1 cellular context compared by ENCODE assay signal in the genomic region with DNA sequence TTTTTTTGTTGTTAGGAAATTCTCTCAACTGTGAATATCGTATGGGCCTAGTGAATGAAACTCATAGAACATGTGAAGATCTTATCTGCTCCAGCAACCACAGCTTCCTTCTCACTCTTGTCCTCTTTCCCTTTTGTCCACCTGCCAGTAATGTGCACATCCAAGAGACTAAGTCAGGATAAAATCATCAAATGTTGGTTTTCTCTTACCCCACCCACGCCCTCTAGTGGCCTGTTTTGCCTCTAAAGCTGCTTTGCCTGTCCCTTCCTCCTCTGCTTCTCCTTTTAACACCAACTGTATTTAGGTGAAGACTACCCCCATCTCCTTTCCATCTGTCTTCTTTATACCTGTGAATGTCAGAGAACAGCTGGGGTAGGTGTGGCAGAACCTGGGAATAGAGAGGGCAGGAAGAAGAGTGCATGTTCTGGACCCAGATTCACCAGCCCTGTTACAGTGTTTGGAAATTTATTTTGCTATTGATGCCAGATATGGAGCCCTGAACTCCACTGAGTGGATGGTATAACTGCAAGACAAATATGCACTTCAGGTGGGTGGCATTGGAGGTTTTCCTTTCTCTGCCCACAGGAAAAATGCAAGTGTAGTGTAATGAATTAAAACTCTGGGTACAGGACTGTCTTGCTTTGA.
A peak's percentile ranks its signal among the peaks of the same experiment; 100 is the strongest.
TF ChIP-seq lines count a peak whose summit lies in the region.

No MANE protein-coding gene starts in this region.

TF ChIP-seq in K562, 482 proteins besides CTCF, POLR2A, EP300 and RAD21 (continued from another document):
- TF ChIP-seq, protein P1, sequence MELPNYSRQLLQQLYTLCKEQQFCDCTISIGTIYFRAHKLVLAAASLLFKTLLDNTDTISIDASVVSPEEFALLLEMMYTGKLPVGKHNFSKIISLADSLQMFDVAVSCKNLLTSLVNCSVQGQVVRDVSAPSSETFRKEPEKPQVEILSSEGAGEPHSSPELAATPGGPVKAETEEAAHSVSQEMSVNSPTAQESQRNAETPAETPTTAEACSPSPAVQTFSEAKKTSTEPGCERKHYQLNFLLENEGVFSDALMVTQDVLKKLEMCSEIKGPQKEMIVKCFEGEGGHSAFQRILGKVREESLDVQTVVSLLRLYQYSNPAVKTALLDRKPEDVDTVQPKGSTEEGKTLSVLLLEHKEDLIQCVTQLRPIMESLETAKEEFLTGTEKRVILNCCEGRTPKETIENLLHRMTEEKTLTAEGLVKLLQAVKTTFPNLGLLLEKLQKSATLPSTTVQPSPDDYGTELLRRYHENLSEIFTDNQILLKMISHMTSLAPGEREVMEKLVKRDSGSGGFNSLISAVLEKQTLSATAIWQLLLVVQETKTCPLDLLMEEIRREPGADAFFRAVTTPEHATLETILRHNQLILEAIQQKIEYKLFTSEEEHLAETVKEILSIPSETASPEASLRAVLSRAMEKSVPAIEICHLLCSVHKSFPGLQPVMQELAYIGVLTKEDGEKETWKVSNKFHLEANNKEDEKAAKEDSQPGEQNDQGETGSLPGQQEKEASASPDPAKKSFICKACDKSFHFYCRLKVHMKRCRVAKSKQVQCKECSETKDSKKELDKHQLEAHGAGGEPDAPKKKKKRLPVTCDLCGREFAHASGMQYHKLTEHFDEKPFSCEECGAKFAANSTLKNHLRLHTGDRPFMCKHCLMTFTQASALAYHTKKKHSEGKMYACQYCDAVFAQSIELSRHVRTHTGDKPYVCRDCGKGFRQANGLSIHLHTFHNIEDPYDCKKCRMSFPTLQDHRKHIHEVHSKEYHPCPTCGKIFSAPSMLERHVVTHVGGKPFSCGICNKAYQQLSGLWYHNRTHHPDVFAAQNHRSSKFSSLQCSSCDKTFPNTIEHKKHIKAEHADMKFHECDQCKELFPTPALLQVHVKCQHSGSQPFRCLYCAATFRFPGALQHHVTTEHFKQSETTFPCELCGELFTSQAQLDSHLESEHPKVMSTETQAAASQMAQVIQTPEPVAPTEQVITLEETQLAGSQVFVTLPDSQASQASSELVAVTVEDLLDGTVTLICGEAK (IDR thresholded peaks at IDR 0.05), result 0 out of 2 replicates have a peak, but pooled peaks have one; percentile 31
- TF ChIP-seq, protein P1 (CRISPR knock-in tag; IDR thresholded peaks at IDR 0.05), result no peak
- 0 out of 2 replicates have a peak, but pooled peaks have one; percentile 25 for TF ChIP-seq KLF16 (IDR thresholded peaks at IDR 0.05)
- peak; percentile 72; the same call in 1 of the 2 replicates for TF ChIP-seq OTX1 (CRISPR knock-in tag; IDR thresholded peaks at IDR 0.05)
- TF ChIP-seq, protein P2, sequence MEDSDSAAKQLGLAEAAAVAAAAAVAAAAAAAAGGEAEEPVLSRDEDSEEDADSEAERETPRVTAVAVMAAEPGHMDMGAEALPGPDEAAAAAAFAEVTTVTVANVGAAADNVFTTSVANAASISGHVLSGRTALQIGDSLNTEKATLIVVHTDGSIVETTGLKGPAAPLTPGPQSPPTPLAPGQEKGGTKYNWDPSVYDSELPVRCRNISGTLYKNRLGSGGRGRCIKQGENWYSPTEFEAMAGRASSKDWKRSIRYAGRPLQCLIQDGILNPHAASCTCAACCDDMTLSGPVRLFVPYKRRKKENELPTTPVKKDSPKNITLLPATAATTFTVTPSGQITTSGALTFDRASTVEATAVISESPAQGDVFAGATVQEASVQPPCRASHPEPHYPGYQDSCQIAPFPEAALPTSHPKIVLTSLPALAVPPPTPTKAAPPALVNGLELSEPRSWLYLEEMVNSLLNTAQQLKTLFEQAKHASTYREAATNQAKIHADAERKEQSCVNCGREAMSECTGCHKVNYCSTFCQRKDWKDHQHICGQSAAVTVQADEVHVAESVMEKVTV (CRISPR knock-in tag; IDR thresholded peaks at IDR 0.05), result peak; percentile 49; the same call in 1 of the 2 replicates
- TF ChIP-seq, protein P3, sequence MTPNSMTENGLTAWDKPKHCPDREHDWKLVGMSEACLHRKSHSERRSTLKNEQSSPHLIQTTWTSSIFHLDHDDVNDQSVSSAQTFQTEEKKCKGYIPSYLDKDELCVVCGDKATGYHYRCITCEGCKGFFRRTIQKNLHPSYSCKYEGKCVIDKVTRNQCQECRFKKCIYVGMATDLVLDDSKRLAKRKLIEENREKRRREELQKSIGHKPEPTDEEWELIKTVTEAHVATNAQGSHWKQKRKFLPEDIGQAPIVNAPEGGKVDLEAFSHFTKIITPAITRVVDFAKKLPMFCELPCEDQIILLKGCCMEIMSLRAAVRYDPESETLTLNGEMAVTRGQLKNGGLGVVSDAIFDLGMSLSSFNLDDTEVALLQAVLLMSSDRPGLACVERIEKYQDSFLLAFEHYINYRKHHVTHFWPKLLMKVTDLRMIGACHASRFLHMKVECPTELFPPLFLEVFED (CRISPR knock-in tag; conservative IDR thresholded peaks at IDR 0.05), result 0 out of 2 replicates have a peak, but pooled peaks have one; percentile 36
- no peak for TF ChIP-seq TRIM28 (IDR thresholded peaks at IDR 0.05)
- TF ChIP-seq POLR2G (IDR thresholded peaks at IDR 0.05; ENCODE audit: low read depth, low read length), result no peak
- TF ChIP-seq, protein P4, sequence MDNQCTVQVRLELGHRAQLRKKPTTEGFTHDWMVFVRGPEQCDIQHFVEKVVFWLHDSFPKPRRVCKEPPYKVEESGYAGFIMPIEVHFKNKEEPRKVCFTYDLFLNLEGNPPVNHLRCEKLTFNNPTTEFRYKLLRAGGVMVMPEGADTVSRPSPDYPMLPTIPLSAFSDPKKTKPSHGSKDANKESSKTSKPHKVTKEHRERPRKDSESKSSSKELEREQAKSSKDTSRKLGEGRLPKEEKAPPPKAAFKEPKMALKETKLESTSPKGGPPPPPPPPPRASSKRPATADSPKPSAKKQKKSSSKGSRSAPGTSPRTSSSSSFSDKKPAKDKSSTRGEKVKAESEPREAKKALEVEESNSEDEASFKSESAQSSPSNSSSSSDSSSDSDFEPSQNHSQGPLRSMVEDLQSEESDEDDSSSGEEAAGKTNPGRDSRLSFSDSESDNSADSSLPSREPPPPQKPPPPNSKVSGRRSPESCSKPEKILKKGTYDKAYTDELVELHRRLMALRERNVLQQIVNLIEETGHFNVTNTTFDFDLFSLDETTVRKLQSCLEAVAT (IDR thresholded peaks at IDR 0.05), result no peak
- TF ChIP-seq DMBX1 (CRISPR knock-in tag; IDR thresholded peaks at IDR 0.05; ENCODE audit: borderline replicate concordance), result no peak
- no peak for TF ChIP-seq RBM15 (IDR thresholded peaks at IDR 0.05; ENCODE audit: insufficient read depth, low read length)
- TF ChIP-seq, protein P5, sequence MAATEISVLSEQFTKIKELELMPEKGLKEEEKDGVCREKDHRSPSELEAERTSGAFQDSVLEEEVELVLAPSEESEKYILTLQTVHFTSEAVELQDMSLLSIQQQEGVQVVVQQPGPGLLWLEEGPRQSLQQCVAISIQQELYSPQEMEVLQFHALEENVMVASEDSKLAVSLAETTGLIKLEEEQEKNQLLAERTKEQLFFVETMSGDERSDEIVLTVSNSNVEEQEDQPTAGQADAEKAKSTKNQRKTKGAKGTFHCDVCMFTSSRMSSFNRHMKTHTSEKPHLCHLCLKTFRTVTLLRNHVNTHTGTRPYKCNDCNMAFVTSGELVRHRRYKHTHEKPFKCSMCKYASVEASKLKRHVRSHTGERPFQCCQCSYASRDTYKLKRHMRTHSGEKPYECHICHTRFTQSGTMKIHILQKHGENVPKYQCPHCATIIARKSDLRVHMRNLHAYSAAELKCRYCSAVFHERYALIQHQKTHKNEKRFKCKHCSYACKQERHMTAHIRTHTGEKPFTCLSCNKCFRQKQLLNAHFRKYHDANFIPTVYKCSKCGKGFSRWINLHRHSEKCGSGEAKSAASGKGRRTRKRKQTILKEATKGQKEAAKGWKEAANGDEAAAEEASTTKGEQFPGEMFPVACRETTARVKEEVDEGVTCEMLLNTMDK (IDR thresholded peaks at IDR 0.05; ENCODE audit: borderline replicate concordance, insufficient read depth, low read depth, low read length, poor library complexity, severe bottlenecking), result peak; percentile 31
- TF ChIP-seq, protein P6, sequence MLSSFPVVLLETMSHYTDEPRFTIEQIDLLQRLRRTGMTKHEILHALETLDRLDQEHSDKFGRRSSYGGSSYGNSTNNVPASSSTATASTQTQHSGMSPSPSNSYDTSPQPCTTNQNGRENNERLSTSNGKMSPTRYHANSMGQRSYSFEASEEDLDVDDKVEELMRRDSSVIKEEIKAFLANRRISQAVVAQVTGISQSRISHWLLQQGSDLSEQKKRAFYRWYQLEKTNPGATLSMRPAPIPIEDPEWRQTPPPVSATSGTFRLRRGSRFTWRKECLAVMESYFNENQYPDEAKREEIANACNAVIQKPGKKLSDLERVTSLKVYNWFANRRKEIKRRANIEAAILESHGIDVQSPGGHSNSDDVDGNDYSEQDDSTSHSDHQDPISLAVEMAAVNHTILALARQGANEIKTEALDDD (IDR thresholded peaks at IDR 0.05), result 0 out of 2 replicates have a peak, but pooled peaks have one; percentile 51
- no peak for TF ChIP-seq ZNF41 (CRISPR knock-in tag; conservative IDR thresholded peaks at IDR 0.05)
- no peak for TF ChIP-seq BRD4 (IDR thresholded peaks at IDR 0.05)
- peak; percentile 46; the same call in 1 of the 2 replicates for TF ChIP-seq SMC3 (conservative IDR thresholded peaks at IDR 0.05; ENCODE audit: insufficient read depth, low read depth, low read length)
- 0 out of 2 replicates have a peak, but pooled peaks have one; percentile 39 for TF ChIP-seq GATA2 (CRISPR knock-in tag; IDR thresholded peaks at IDR 0.05)
- TF ChIP-seq ZNF146 (CRISPR knock-in tag; IDR thresholded peaks at IDR 0.05; ENCODE audit: unreplicated experiment), result no peak
- no peak for TF ChIP-seq MAZ (CRISPR knock-in tag; conservative IDR thresholded peaks at IDR 0.05 in 1 of 2, IDR thresholded peaks at IDR 0.05 in 1 of 2)
- peak; percentile 60; the same call in 1 of the 2 replicates for TF ChIP-seq CTBP1 (IDR thresholded peaks at IDR 0.05; ENCODE audit: borderline replicate concordance)
- 0 out of 2 replicates have a peak, but pooled peaks have one; percentile 22 for TF ChIP-seq ZEB2 (IDR thresholded peaks at IDR 0.05)
- no peak for TF ChIP-seq TSC22D4 (tag; IDR thresholded peaks at IDR 0.05)
- no peak for TF ChIP-seq NR2F6 (CRISPR knock-in tag; IDR thresholded peaks at IDR 0.05)
TF ChIP-seq in K562: peak in this region for 12.
